In the genomic region with DNA sequence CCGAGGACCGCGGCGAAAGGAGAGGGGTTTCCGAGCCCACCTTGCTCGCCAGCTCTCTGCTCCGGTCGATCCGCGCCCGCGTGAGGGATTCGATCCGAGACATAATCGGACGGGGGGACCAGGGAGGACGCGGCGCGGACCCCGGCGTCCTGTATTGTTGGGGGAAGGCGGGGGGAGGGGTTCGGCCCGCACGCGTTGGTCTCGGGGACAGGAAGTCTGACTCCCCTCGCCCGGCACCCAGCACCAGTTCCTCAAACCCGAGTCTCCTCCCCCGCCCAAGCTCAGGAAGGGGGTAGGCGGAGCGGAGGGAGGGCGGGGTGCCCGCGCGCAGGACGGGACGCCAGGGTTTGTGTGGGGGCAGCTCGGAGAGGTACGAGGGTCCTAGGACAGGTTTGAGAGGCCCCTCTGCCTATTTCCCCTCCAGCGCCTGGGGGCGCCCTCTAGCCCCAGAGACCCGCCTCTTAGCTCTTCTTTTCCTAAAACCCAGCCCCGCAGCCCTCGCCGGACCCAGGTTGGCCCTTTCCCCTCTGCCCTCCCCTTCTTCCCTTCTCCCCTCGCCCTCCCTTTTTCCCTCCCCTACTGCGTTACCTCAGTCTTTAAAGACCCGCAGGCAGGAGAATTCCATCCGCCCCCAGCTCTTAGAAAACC, we compare ENCODE assay signal across 8 cellular contexts. TPM values are rescaled to one million over a fixed set of nuclear protein-coding genes. Genes with fewer than 3 reads are reported as not detected.
DNase-seq lines count a peak whose midpoint lies in the region; FAIRE-seq and TF ChIP-seq lines count a peak whose summit lies in the region.

A gene (minus strand): TSS at position 223 of the 648 bp plus-strand sequence. CDS start 120 bp downstream, at position 103.

- DNase-seq in AML-193 (lab: John Stamatoyannopoulos, UW) = peak; percentile 84 to 86
- DNase-seq in HuH-7 (ENCODE audit: low spot score) = peak; percentile 88
- DNase-seq in SIG-M5 (lab: John Stamatoyannopoulos, UW) = peak; percentile 89
- peak; percentile 92 for DNase-seq in activated effector memory CD4-positive, alpha-beta T cell treated with anti-CD3 and anti-CD28 coated beads, Interleukin-2, amount 50 U/mL, for 16 hours
- DNase-seq in frontal cortex (ENCODE audit: low spot score in 2 of 2) = peak; percentile 65 to 76
- peak; percentile 85 for DNase-seq in neuronal stem cell (ENCODE audit: low spot score)

- H3K79me1 ChIP-seq in neuronal stem cell (ENCODE audit: low read depth, low read length) = peaks cover 2% of the 10 kb centered on the region

- H3K9ac ChIP-seq in neuronal stem cell (ENCODE audit: low read depth, low read length, poor library complexity) = peak within 1 kb of the TSS; percentile 95
- H3K9ac ChIP-seq in subcutaneous abdominal adipose tissue (ENCODE audit: low read length in 5 of 5) = peak within 1 kb of the TSS; percentile 86 to 97 (median 92)

- H3K27me3 ChIP-seq in neuronal stem cell (ENCODE audit: control insufficient read depth in 3 of 3, insufficient read depth in 3 of 3, low read depth in 1 of 3, low read length in 3 of 3) (no peaks in the 10 kb centered on the region), subcutaneous abdominal adipose tissue (ENCODE audit: control insufficient read depth in 5 of 5, insufficient read depth in 4 of 5, low read length in 5 of 5) (no peaks in the 10 kb centered on the region)

- H3K18ac ChIP-seq in neuronal stem cell (ENCODE audit: low read length) = peak within 1 kb of the TSS; percentile 99

- H3K14ac ChIP-seq in neuronal stem cell (ENCODE audit: low read length) = peak within 1 kb of the TSS; percentile 95

- H3K27ac ChIP-seq in neuronal stem cell (replicated peaks; ENCODE audit: low read length) (peak within 1 kb of the TSS; percentile 89), subcutaneous abdominal adipose tissue (ENCODE audit: low read depth, low read length) (peak within 1 kb of the TSS; percentile 99)

- H2BK15ac ChIP-seq in neuronal stem cell (ENCODE audit: low read length) = peak within 1 kb of the TSS; percentile 97

- peak within 1 kb of the TSS; percentile 81 for H3K4me2 ChIP-seq in neuronal stem cell (ENCODE audit: insufficient read depth, low read length, poor library complexity, severe bottlenecking)

- peak within 1 kb of the TSS; percentile 66 for H2AK5ac ChIP-seq in neuronal stem cell (ENCODE audit: low read depth, low read length)

- H3K4me3 ChIP-seq in neuronal stem cell (ENCODE audit: low read length in 2 of 2) (peak within 1 kb of the TSS; percentile 75 to 95), subcutaneous abdominal adipose tissue (ENCODE audit: low read depth in 1 of 5, low read length in 5 of 5) (peak within 1 kb of the TSS; percentile 77 to 98 (median 88))

- TF ChIP-seq POLR2A in GM19099 (IDR thresholded peaks at IDR 0.05; ENCODE audit: extremely low read depth, insufficient read length, low read depth) = peak; percentile 83

- H3K4me1 ChIP-seq in neuronal stem cell (ENCODE audit: control insufficient read depth in 2 of 2, insufficient read depth in 1 of 2, low read depth in 1 of 2, low read length in 2 of 2) (peaks cover 31 to 34% of the 10 kb centered on the region in 2 donors), subcutaneous abdominal adipose tissue (ENCODE audit: control insufficient read depth in 5 of 5, insufficient read depth in 5 of 5, low read length in 5 of 5) (peaks cover 41 to 95% (median 90%) of the 10 kb centered on the region in 5 donors)

- H4K8ac ChIP-seq in neuronal stem cell (ENCODE audit: low read depth, low read length) = no peak within 1 kb of the TSS

- peak within 1 kb of the TSS; percentile 92 for H2BK120ac ChIP-seq in neuronal stem cell (ENCODE audit: low read depth, low read length)

- peak within 1 kb of the TSS; percentile 95 for H2BK5ac ChIP-seq in neuronal stem cell (ENCODE audit: low read length)

- H3K23ac ChIP-seq in neuronal stem cell (ENCODE audit: low read depth, low read length, poor library complexity) = peak within 1 kb of the TSS; percentile 75

- peak within 1 kb of the TSS; percentile 8 for H4K91ac ChIP-seq in neuronal stem cell (ENCODE audit: low read depth, low read length, poor library complexity)

- H2AFZ ChIP-seq in neuronal stem cell (ENCODE audit: low read length) = peak within 1 kb of the TSS; percentile 88

- H3K4ac ChIP-seq in neuronal stem cell (ENCODE audit: low read length) = peak within 1 kb of the TSS; percentile 59

- H2BK12ac ChIP-seq in neuronal stem cell (ENCODE audit: low read length) = peak within 1 kb of the TSS; percentile 85

- no peak for FAIRE-seq in frontal cortex (lab: Jason Lieb, UNC)

- H3K36me3 ChIP-seq in neuronal stem cell (replicated peaks in 1 of 2; ENCODE audit: control insufficient read depth in 2 of 2, insufficient read depth in 2 of 2, low read length in 2 of 2) (peaks cover 0 to 9% of the 10 kb centered on the region in 2 donors), subcutaneous abdominal adipose tissue (ENCODE audit: control insufficient read depth in 5 of 5, insufficient read depth in 5 of 5, low read length in 5 of 5) (peaks cover 0 to 3% (median 0%) of the 10 kb centered on the region in 5 donors)

- WGBS in neuronal stem cell (ENCODE audit: extremely low coverage in 2 of 2, insufficient read length in 2 of 2, insufficient replicate concordance in 1 of 2), 2 donors = no CpG with 5 or more reads among the region's 52 CpGs

- H3K9me3 ChIP-seq in neuronal stem cell (replicated peaks in 1 of 2; ENCODE audit: control insufficient read depth in 2 of 2, insufficient read depth in 1 of 2, low read depth in 1 of 2, low read length in 2 of 2) (no peaks in the 10 kb centered on the region), subcutaneous abdominal adipose tissue (ENCODE audit: control insufficient read depth in 5 of 5, low read length in 5 of 5) (no peaks in the 10 kb centered on the region)

RNA-seq across cellular contexts. Expression of the gene that starts here (rescaled TPM):
- 99.5 TPM for total RNA-seq in frontal cortex
- polyA plus RNA-seq in neuronal stem cell (2013, experiment 1 of 2) = 55.4 TPM
- 57.0 TPM for polyA plus RNA-seq in neuronal stem cell (2013, experiment 2 of 2)

Comparison
In these comparisons a context has a peak if more than half of its experiments do, and no peak if none do; other contexts are left out.
1. Peak in every context shown above with its lines: DNase-seq, H3K4me3 ChIP-seq and H3K27ac ChIP-seq.